ENCODE assay signal across 1 cellular context in the genomic region with DNA sequence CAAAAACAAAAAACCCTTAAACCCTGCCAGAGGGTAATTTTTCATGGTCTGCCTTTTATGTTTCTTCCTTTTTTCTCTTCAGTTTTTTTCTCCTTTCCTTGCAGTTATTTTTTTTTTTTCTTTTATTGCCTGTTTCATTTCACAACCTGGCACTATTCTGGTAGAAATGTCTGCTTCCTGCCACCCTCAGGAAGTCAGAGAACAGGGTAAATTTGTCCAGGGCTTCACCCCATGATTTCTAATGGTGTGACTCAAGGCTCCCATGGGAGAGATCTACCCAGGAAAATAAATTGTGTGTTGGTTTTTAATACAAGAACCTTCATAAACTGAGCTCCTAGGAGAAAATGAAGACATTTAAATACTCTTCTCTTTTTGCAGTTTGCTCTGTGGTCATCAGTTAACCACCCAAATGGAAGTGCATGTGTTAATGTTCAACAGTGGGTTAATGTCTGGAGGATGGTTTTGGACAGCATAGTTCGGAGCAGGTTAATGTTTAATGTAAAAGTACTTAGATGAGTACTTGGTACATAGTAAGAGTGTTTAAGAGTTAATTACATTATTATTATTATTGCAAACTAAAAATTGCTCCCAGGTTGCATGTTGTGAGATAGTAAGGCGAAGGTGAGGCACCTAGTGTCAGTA.
TF ChIP-seq lines count a peak whose summit lies in the region.

No MANE protein-coding gene starts in this region.

TF ChIP-seq in HepG2, 621 proteins besides CTCF, POLR2A, EP300 and RAD21:
- TF ChIP-seq ZNF652 (CRISPR knock-in tag; IDR thresholded peaks at IDR 0.05; ENCODE audit: borderline replicate concordance, low read depth) (peak; percentile 88), ZNF678 (CRISPR knock-in tag; IDR thresholded peaks at IDR 0.05) (no peak), ZBTB20 (CRISPR knock-in tag; IDR thresholded peaks at IDR 0.05; ENCODE audit: borderline replicate concordance, low read depth) (no peak), AKAP8 (CRISPR knock-in tag; IDR thresholded peaks at IDR 0.05) (no peak)
- TF ChIP-seq, protein P1, sequence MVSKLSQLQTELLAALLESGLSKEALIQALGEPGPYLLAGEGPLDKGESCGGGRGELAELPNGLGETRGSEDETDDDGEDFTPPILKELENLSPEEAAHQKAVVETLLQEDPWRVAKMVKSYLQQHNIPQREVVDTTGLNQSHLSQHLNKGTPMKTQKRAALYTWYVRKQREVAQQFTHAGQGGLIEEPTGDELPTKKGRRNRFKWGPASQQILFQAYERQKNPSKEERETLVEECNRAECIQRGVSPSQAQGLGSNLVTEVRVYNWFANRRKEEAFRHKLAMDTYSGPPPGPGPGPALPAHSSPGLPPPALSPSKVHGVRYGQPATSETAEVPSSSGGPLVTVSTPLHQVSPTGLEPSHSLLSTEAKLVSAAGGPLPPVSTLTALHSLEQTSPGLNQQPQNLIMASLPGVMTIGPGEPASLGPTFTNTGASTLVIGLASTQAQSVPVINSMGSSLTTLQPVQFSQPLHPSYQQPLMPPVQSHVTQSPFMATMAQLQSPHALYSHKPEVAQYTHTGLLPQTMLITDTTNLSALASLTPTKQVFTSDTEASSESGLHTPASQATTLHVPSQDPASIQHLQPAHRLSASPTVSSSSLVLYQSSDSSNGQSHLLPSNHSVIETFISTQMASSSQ (IDR thresholded peaks at IDR 0.05; ENCODE audit: low read depth): peak; percentile 69
- TF ChIP-seq, protein P1 (CRISPR knock-in tag; IDR thresholded peaks at IDR 0.05; ENCODE audit: borderline replicate concordance): no peak
- TF ChIP-seq, protein P2, sequence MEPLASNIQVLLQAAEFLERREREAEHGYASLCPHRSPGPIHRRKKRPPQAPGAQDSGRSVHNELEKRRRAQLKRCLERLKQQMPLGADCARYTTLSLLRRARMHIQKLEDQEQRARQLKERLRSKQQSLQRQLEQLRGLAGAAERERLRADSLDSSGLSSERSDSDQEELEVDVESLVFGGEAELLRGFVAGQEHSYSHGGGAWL (CRISPR knock-in tag; IDR thresholded peaks at IDR 0.05): no peak
